Comparison of ENCODE assay signal across 37 cellular contexts in genomic region chr7:150759479-150759878, GRCh38. TPM values are rescaled to one million over a fixed set of nuclear protein-coding genes. Genes with fewer than 3 reads are reported as not detected.
DNase-seq lines count a peak whose midpoint lies in the region; ATAC-seq, FAIRE-seq and TF ChIP-seq lines count a peak whose summit lies in the region.
"Had no signal": no experiment of that assay in that cellular context is flagged by ENCODE, and none has a peak within 500 bp of the region (broad histone marks: within the 10 kb centered on the region; RNA-seq: fewer than 3 reads in every experiment).

No MANE protein-coding gene starts in this region.

- H3K27ac ChIP-seq in liver (ENCODE audit: low read depth in 1 of 2, low read length in 2 of 2) (no peak overlapping the region), HepG2 (ENCODE audit: extremely low read length, insufficient read depth, low read length) (no peak overlapping the region), K562 (ENCODE audit: extremely low read depth, low read depth, low read length) (no peak overlapping the region), Karpas-422 (ENCODE audit: low read length) (no peak overlapping the region)
- H3K27ac ChIP-seq: 22Rv1; A549; BLaER1; BLaER1 treated with 17β-estradiol and CSF1 and Interleukin-3, amounts not matched to agents 10 nM and 100 nM; C4-2B had no signal

- in situ Hi-C loops in HepG2 (cut with HindIII; ENCODE audit: extremely low pct_ligation_motif_present, low pct_unique_long_range_greater_than_20kb) (loop anchor here (5.0 to 25.0 kb wide), 2 partner anchors 312 to 472 kb away; no protein-coding TSS in a partner anchor), K562 (cut with MboI) (loop anchor here (25.0 kb wide), 1 partner anchor 472 kb away; no protein-coding TSS in a partner anchor)

- no peaks in the 10 kb centered on the region for H3K9me2 ChIP-seq in Karpas-422 (replicated peaks; ENCODE audit: insufficient read depth, low read length)

- POLR2A ChIA-PET in HepG2 (lab: Yijun Ruan, JAX): no interaction called here
- POLR2A ChIA-PET in K562 (lab: Yijun Ruan, JAX): interaction anchor here (0.6 to 1.0 kb wide), 2 partner anchors 13 to 18 kb away, joined by 3 read pairs; no protein-coding TSS in a partner anchor

- H3K4me2 ChIP-seq in HepG2 (ENCODE audit: low read depth, low read length) (no peak overlapping the region), K562 (ENCODE audit: insufficient read depth, low read length) (no peak overlapping the region), Karpas-422 (ENCODE audit: low read depth, low read length, poor library complexity, severe bottlenecking) (no peak overlapping the region)
- H3K4me2 ChIP-seq: A549; BLaER1; BLaER1 treated with 17β-estradiol and CSF1 and Interleukin-3, amounts not matched to agents 10 nM and 100 nM had no signal

- H3K27me3 ChIP-seq in liver (ENCODE audit: control insufficient read depth in 4 of 4, insufficient read depth in 4 of 4, low read length in 3 of 4) (no peaks in the 10 kb centered on the region), HepG2 (ENCODE audit: control insufficient read depth in 1 of 2, insufficient read depth in 2 of 2, low read length in 2 of 2) (no peaks in the 10 kb centered on the region), K562 (ENCODE audit: control insufficient read depth in 2 of 2, insufficient read depth in 2 of 2, low read length in 2 of 2) (0 out of 5 replicates have a peak, but pooled peaks cover 0 to 5% of the 10 kb centered on the region in 2 experiments), Karpas-422 (ENCODE audit: low read length) (no peaks in the 10 kb centered on the region)
- H3K27me3 ChIP-seq: BE2C; BLaER1; BLaER1 treated with 17β-estradiol and CSF1 and Interleukin-3, amounts not matched to agents 10 nM and 100 nM had no signal

- TF ChIP-seq RAD21 in liver (IDR thresholded peaks at IDR 0.05) (no peak), HepG2 (CRISPR knock-in tag; IDR thresholded peaks at IDR 0.05) (no peak), K562 (CRISPR knock-in tag; conservative IDR thresholded peaks at IDR 0.05 in 1 of 2, IDR thresholded peaks at IDR 0.05 in 1 of 2) (no peak)

- no TSS peak for BruUV-seq in HepG2 (replicated peaks; lab: Mats Ljungman, UMichigan)
- no TSS peak for BruUV-seq in K562 (replicated peaks; lab: Mats Ljungman, UMichigan)

- intact Hi-C loops in HepG2 (cut with micrococcal nuclease; ENCODE audit: unreplicated experiment): no loop called here
- intact Hi-C loops in K562 (cut with micrococcal nuclease): loop anchor here (5.0 to 10.0 kb wide), 3 partner anchors 235 to 472 kb away; no protein-coding TSS in a partner anchor

- H3K4me3 ChIP-seq in liver (ENCODE audit: low read depth in 1 of 3, low read length in 3 of 3): no peak overlapping the region
- H3K4me3 ChIP-seq in HepG2 (replicated peaks in 1 of 3; ENCODE audit: insufficient read depth in 1 of 3, low read depth in 2 of 3, low read length in 3 of 3): no peak overlapping the region
- no peak overlapping the region for H3K4me3 ChIP-seq in K562
- H3K4me3 ChIP-seq in Karpas-422 (ENCODE audit: low read length): no peak overlapping the region
- H3K4me3 ChIP-seq: A549; BLaER1; BLaER1 treated with 17β-estradiol and CSF1 and Interleukin-3, amounts not matched to agents 10 nM and 100 nM had no signal

- H4K20me1 ChIP-seq in HepG2 (ENCODE audit: insufficient read depth, low read length) (no peaks in the 10 kb centered on the region), K562 (replicated peaks; ENCODE audit: control insufficient read depth, insufficient read depth, low read length) (no peaks in the 10 kb centered on the region), Karpas-422 (ENCODE audit: insufficient read depth, low read depth, low read length) (no peaks in the 10 kb centered on the region)
- H4K20me1 ChIP-seq: BLaER1; BLaER1 treated with 17β-estradiol and CSF1 and Interleukin-3, amounts not matched to agents 10 nM and 100 nM had no signal

- H3K36me3 ChIP-seq in liver (ENCODE audit: control insufficient read depth in 4 of 4, insufficient read depth in 3 of 4, low read depth in 1 of 4, low read length in 3 of 4) (no peaks in the 10 kb centered on the region), HepG2 (replicated peaks in 1 of 2; ENCODE audit: control insufficient read depth in 1 of 2, insufficient read depth in 2 of 2, low read length in 2 of 2) (no peaks in the 10 kb centered on the region), K562 (ENCODE audit: control insufficient read depth, insufficient read depth, low read length) (no peaks in the 10 kb centered on the region), Karpas-422 (ENCODE audit: insufficient read depth, low read length) (no peaks in the 10 kb centered on the region)
- H3K36me3 ChIP-seq: BE2C; BLaER1; BLaER1 treated with 17β-estradiol and CSF1 and Interleukin-3, amounts not matched to agents 10 nM and 100 nM had no signal

- H3K9me3 ChIP-seq in liver (ENCODE audit: control insufficient read depth in 4 of 4, low read length in 3 of 4): no peaks in the 10 kb centered on the region
- no peaks in the 10 kb centered on the region for H3K9me3 ChIP-seq in HepG2 (ENCODE audit: low read length)
- no peaks in the 10 kb centered on the region for H3K9me3 ChIP-seq in K562 (replicated peaks; ENCODE audit: control insufficient read depth, insufficient read depth, low read depth, low read length)
- H3K9me3 ChIP-seq in Karpas-422 (ENCODE audit: low read length): no peaks in the 10 kb centered on the region
- H3K9me3 ChIP-seq: A549, BE2C, Caco-2 had no signal

- no peak overlapping the region for H3K9ac ChIP-seq in liver (ENCODE audit: low read depth in 1 of 2, low read length in 2 of 2)
- H3K9ac ChIP-seq in HepG2 (ENCODE audit: insufficient read depth, low read depth, low read length): no peak overlapping the region
- H3K9ac ChIP-seq in K562 (ENCODE audit: insufficient read depth in 1 of 2, low read depth in 2 of 2, low read length in 2 of 2): no peak overlapping the region
- no peak overlapping the region for H3K9ac ChIP-seq in Karpas-422 (ENCODE audit: low read length)
- H3K9ac ChIP-seq: BLaER1; BLaER1 treated with 17β-estradiol and CSF1 and Interleukin-3, amounts not matched to agents 10 nM and 100 nM had no signal

- ATAC-seq in HepG2 (no peak), K562 (no peak)
- ATAC-seq: A549; CD8-positive, alpha-beta T cell had no signal

- TF ChIP-seq EP300 in HepG2 (IDR thresholded peaks at IDR 0.05; ENCODE audit: low read depth in 2 of 2, low read length in 2 of 2) (no peak), HepG2 (CRISPR knock-in tag; IDR thresholded peaks at IDR 0.05; ENCODE audit: borderline replicate concordance) (no peak), K562 (IDR thresholded peaks at IDR 0.05; ENCODE audit: low read length) (no peak)

- TF ChIP-seq CTCF in liver (IDR thresholded peaks at IDR 0.05; ENCODE audit: low read depth, low read length, missing input control) (no peak), HepG2 (CRISPR knock-in tag; IDR thresholded peaks at IDR 0.05) (no peak), K562 (IDR thresholded peaks at IDR 0.05 in 2 of 3, conservative IDR thresholded peaks at IDR 0.05 in 1 of 3; ENCODE audit: insufficient read depth in 2 of 3, low read depth in 1 of 3, low read length in 3 of 3) (no peak)

- H3K4me1 ChIP-seq in liver (ENCODE audit: control insufficient read depth in 4 of 4, insufficient read depth in 4 of 4, low read length in 3 of 4) (peaks cover 2 to 13% (median 6%) of the 10 kb centered on the region in 4 donors), HepG2 (ENCODE audit: insufficient read depth, low read length) (no peaks in the 10 kb centered on the region), K562 (replicated peaks in 1 of 2; ENCODE audit: control insufficient read depth in 2 of 2, insufficient read depth in 2 of 2, low read length in 2 of 2) (no peaks in the 10 kb centered on the region), Karpas-422 (ENCODE audit: low read length) (no peaks in the 10 kb centered on the region)
- H3K4me1 ChIP-seq: A549, BE2C, Caco-2 had no signal

- WGBS in liver: 68% methylated on average over 1 of the region's 1 CpG
- 0% methylated on average over 1 of the region's 1 CpG for WGBS in HepG2 (ENCODE audit: low lambda C conversion rate)
- 0% methylated on average over 1 of the region's 1 CpG for WGBS in K562 (ENCODE audit: insufficient coverage, low coverage, missing lambda C conversion rate)

- TF ChIP-seq POLR2A in HepG2 (IDR thresholded peaks at IDR 0.05; ENCODE audit: insufficient read depth in 1 of 2, low read depth in 2 of 2, low read length in 2 of 2): no peak
- TF ChIP-seq POLR2A in K562 (conservative IDR thresholded peaks at IDR 0.05): no peak

- DNase-seq in HepG2 (ENCODE audit: low spot score) (no peak), K562 (ENCODE audit: extremely low read depth in 1 of 4, low spot score in 3 of 4) (no peak), Karpas-422 (no peak)
- no peak for DNase-seq in activated CD4-positive, CD25-positive, alpha-beta regulatory T cell treated with anti-CD3 and anti-CD28 coated beads, Interleukin-2, amount 50 U/mL, for 72 hours
- DNase-seq: 8988T; ACHN; AML-193; BE2C; C1 segment of cervical spinal cord; Caco-2; Calu3; CD4-positive, alpha-beta memory T cell; CD4-positive, alpha-beta T cell; CD4-positive, CD25-positive, alpha-beta regulatory T cell; CD8-positive, alpha-beta memory T cell; CD8-positive, alpha-beta T cell; COR-L47; DMS 273 treated with DMSO at 0.1 percent for 48 hours; DMS153; DMS53; DMS79; DMS79 treated with DMSO at 0.1 percent for 48 hours; DND-41; EL had no signal

- FAIRE-seq in HepG2 (lab: Jason Lieb, UNC) (no peak), A204.1 (lab: Jason Lieb, UNC) (peak; percentile 16), K562 (lab: Jason Lieb, UNC) (peak; percentile 51)
- FAIRE-seq: A549, D721Med had no signal

- H3K79me2 ChIP-seq in HepG2 (ENCODE audit: insufficient read depth, low read length) (no peaks in the 10 kb centered on the region), K562 (ENCODE audit: control insufficient read depth, insufficient read depth, low read length) (no peaks in the 10 kb centered on the region), Karpas-422 (ENCODE audit: low read length) (no peaks in the 10 kb centered on the region)

- H2AFZ ChIP-seq in HepG2 (ENCODE audit: low read length) (no peak overlapping the region), K562 (ENCODE audit: low read depth, low read length) (no peak overlapping the region), Karpas-422 (ENCODE audit: low read length) (no peak overlapping the region)

- CTCF ChIA-PET in HepG2 (lab: Yijun Ruan, JAX; ENCODE audit: low intra/inter-chr PET ratio, low total read pairs) (no interaction called here), K562 (lab: Yijun Ruan, JAX; ENCODE audit: low intra/inter-chr PET ratio) (no interaction called here)

- no peaks in the 10 kb centered on the region for H3K9me1 ChIP-seq in K562 (ENCODE audit: control insufficient read depth, insufficient read depth, low read length)

RNA-seq across cellular contexts. Expression of gene GIMAP5, which starts 22.3 kb away (rescaled TPM):
- total RNA-seq in liver (10 to 100 TPM; 11.1 to 20.6 TPM), HepG2 (2016; rRNA removed; fragmentation: Illumina TruSeq; extraction: Trizol) (not detected in 2 replicates), K562 (2014; rRNA removed) (not detected in 2 replicates), K562 (2014; rRNA removed; fragmentation: Illumina TruSeq; extraction: Trizol) (not detected in 2 replicates), K562 (2015; rRNA removed; fragmentation: Illumina TruSeq; extraction: Trizol) (not detected in 2 replicates), K562 (2021) (0.35 and 0.51 TPM in 2 replicates)
- polyA plus RNA-seq in liver (10 to 100 TPM in 1 of 2 donors, 1 to 10 TPM in 1; 9.7 to 13.0 TPM), HepG2 (2011; rRNA removed) (not detected in 2 replicates), K562 (2011; rRNA removed) (not detected in 2 replicates), K562 (2014; fragmentation: Illumina TruSeq; extraction: Trizol) (not detected in 2 replicates), K562 (2014; fragmentation: Nextera tagmentation; extraction: Ambion mirVana) (not detected), K562 (2014; rRNA removed) (not detected in 2 replicates)
- total RNA-seq in HepG2 (2016; cell fraction: cytosol; rRNA removed; fragmentation: Illumina TruSeq; extraction: Trizol; ENCODE audit: low read depth): not detected in 2 replicates
- total RNA-seq in HepG2 (2016; cell fraction: insoluble cytoplasmic fraction; rRNA removed; fragmentation: Illumina TruSeq; extraction: Trizol): not detected in 2 replicates
- not detected in 2 replicates for total RNA-seq in HepG2 (2016; cell fraction: membrane; rRNA removed; fragmentation: Illumina TruSeq; extraction: Trizol)
- total RNA-seq in HepG2 (2016; cell fraction: nucleus; rRNA removed; fragmentation: Illumina TruSeq; extraction: Trizol): not detected in 2 replicates
- not detected in 2 replicates for polyA plus RNA-seq in HepG2 (2011; cell fraction: cytosol; rRNA removed)
- polyA plus RNA-seq in HepG2 (2011; cell fraction: nucleus; rRNA removed): not detected in 2 replicates
- polyA plus RNA-seq in HepG2 (2012): not detected in 2 replicates
- polyA plus RNA-seq in HepG2 (2016; cell fraction: cytosol; fragmentation: Illumina TruSeq; extraction: Trizol; ENCODE audit: low read depth): not detected in 2 replicates
- polyA plus RNA-seq in HepG2 (2016; cell fraction: insoluble cytoplasmic fraction; fragmentation: Illumina TruSeq; extraction: Trizol; ENCODE audit: low read depth): not detected in 2 replicates
- polyA plus RNA-seq in HepG2 (2016; cell fraction: membrane; fragmentation: Illumina TruSeq; extraction: Trizol; ENCODE audit: low read depth): not detected in 2 replicates
- not detected in 2 replicates for polyA plus RNA-seq in HepG2 (2016; cell fraction: nucleus; fragmentation: Illumina TruSeq; extraction: Trizol; ENCODE audit: insufficient read depth, low read depth)
- not detected in 2 replicates for polyA minus RNA-seq in HepG2 (2011; rRNA and poly(A)+ RNA removed; ENCODE audit: low replicate concordance)
- not detected in 2 replicates for polyA minus RNA-seq in HepG2 (2011; cell fraction: cytosol; rRNA and poly(A)+ RNA removed)
- polyA minus RNA-seq in HepG2 (2011; cell fraction: nucleus; rRNA and poly(A)+ RNA removed): not detected in 2 replicates
- total RNA-seq in K562 (2011; cell fraction: chromatin; rRNA removed; ENCODE audit: low replicate concordance): not detected in 2 replicates
- not detected in 2 replicates for total RNA-seq in K562 (2011; cell fraction: nucleolus; rRNA removed)
- not detected in 2 replicates for total RNA-seq in K562 (2011; cell fraction: nucleoplasm; rRNA removed)
- not detected in 2 replicates for polyA plus RNA-seq in K562 (2011; cell fraction: cytosol; rRNA removed)
- not detected in 2 replicates for polyA plus RNA-seq in K562 (2011; cell fraction: nucleus; rRNA removed)
- 0.48 TPM in 1 of 2 replicates, not detected in the other for polyA plus RNA-seq in K562 (2012)
- polyA minus RNA-seq in K562 (2011; rRNA and poly(A)+ RNA removed): not detected in 2 replicates
- polyA minus RNA-seq in K562 (2011; cell fraction: cytosol; rRNA and poly(A)+ RNA removed): not detected in 2 replicates
- polyA minus RNA-seq in K562 (2011; cell fraction: nucleus; rRNA and poly(A)+ RNA removed): not detected in 2 replicates
- total RNA-seq in Karpas-422 (2014; rRNA removed; shearing (Covaris generic); ENCODE audit: low replicate concordance): not detected in 2 replicates
- total RNA-seq: A172, Caco-2, Calu3 had no signal
- polyA plus RNA-seq: A549, AG04450, BJ had no signal

RNA-seq across cellular contexts. Expression of gene TMEM176B, which starts 40.7 kb away (rescaled TPM):
- total RNA-seq in liver (1,000 to 10,000 TPM in 1 of 2 donors, 100 to 1,000 TPM in 1; 382 to 1,041 TPM), HepG2 (2016; rRNA removed; fragmentation: Illumina TruSeq; extraction: Trizol) (not detected in 2 replicates), K562 (2014; rRNA removed) (not detected in 2 replicates), K562 (2014; rRNA removed; fragmentation: Illumina TruSeq; extraction: Trizol) (not detected in 2 replicates), K562 (2015; rRNA removed; fragmentation: Illumina TruSeq; extraction: Trizol) (0.15 TPM in 1 of 2 replicates, not detected in the other), K562 (2021) (0.60 and 0.76 TPM in 2 replicates)
- polyA plus RNA-seq in liver (1,000 to 10,000 TPM in 1 of 2 donors, 100 to 1,000 TPM in 1; 957 to 1,317 TPM), HepG2 (2011; rRNA removed) (not detected in 2 replicates), K562 (2011; rRNA removed) (not detected in 2 replicates), K562 (2014; fragmentation: Illumina TruSeq; extraction: Trizol) (not detected in 2 replicates), K562 (2014; fragmentation: Nextera tagmentation; extraction: Ambion mirVana) (not detected), K562 (2014; rRNA removed) (0.19 TPM in 1 of 2 replicates, not detected in the other)
- not detected in 2 replicates for total RNA-seq in HepG2 (2016; cell fraction: cytosol; rRNA removed; fragmentation: Illumina TruSeq; extraction: Trizol; ENCODE audit: low read depth)
- not detected in 2 replicates for total RNA-seq in HepG2 (2016; cell fraction: insoluble cytoplasmic fraction; rRNA removed; fragmentation: Illumina TruSeq; extraction: Trizol)
- total RNA-seq in HepG2 (2016; cell fraction: membrane; rRNA removed; fragmentation: Illumina TruSeq; extraction: Trizol): not detected in 2 replicates
- total RNA-seq in HepG2 (2016; cell fraction: nucleus; rRNA removed; fragmentation: Illumina TruSeq; extraction: Trizol): not detected in 2 replicates
- polyA plus RNA-seq in HepG2 (2011; cell fraction: cytosol; rRNA removed): not detected in 2 replicates
- polyA plus RNA-seq in HepG2 (2011; cell fraction: nucleus; rRNA removed): not detected in 2 replicates
- polyA plus RNA-seq in HepG2 (2012): not detected in 2 replicates
- polyA plus RNA-seq in HepG2 (2016; cell fraction: cytosol; fragmentation: Illumina TruSeq; extraction: Trizol; ENCODE audit: low read depth): not detected in 2 replicates
- not detected in 2 replicates for polyA plus RNA-seq in HepG2 (2016; cell fraction: insoluble cytoplasmic fraction; fragmentation: Illumina TruSeq; extraction: Trizol; ENCODE audit: low read depth)
- not detected in 2 replicates for polyA plus RNA-seq in HepG2 (2016; cell fraction: membrane; fragmentation: Illumina TruSeq; extraction: Trizol; ENCODE audit: low read depth)
- not detected in 2 replicates for polyA plus RNA-seq in HepG2 (2016; cell fraction: nucleus; fragmentation: Illumina TruSeq; extraction: Trizol; ENCODE audit: insufficient read depth, low read depth)
- polyA minus RNA-seq in HepG2 (2011; rRNA and poly(A)+ RNA removed; ENCODE audit: low replicate concordance): not detected in 2 replicates
- not detected in 2 replicates for polyA minus RNA-seq in HepG2 (2011; cell fraction: cytosol; rRNA and poly(A)+ RNA removed)
- not detected in 2 replicates for polyA minus RNA-seq in HepG2 (2011; cell fraction: nucleus; rRNA and poly(A)+ RNA removed)
- not detected in 2 replicates for total RNA-seq in K562 (2011; cell fraction: chromatin; rRNA removed; ENCODE audit: low replicate concordance)
- not detected in 2 replicates for total RNA-seq in K562 (2011; cell fraction: nucleolus; rRNA removed)
- total RNA-seq in K562 (2011; cell fraction: nucleoplasm; rRNA removed): not detected in 2 replicates
- polyA plus RNA-seq in K562 (2011; cell fraction: cytosol; rRNA removed): not detected in 2 replicates
- not detected in 2 replicates for polyA plus RNA-seq in K562 (2011; cell fraction: nucleus; rRNA removed)
- 0.21 and 0.69 TPM in 2 replicates for polyA plus RNA-seq in K562 (2012)
- not detected in 2 replicates for polyA minus RNA-seq in K562 (2011; rRNA and poly(A)+ RNA removed)
- polyA minus RNA-seq in K562 (2011; cell fraction: cytosol; rRNA and poly(A)+ RNA removed): not detected in 2 replicates
- not detected in 2 replicates for polyA minus RNA-seq in K562 (2011; cell fraction: nucleus; rRNA and poly(A)+ RNA removed)
- not detected in 2 replicates for total RNA-seq in Karpas-422 (2014; rRNA removed; shearing (Covaris generic); ENCODE audit: low replicate concordance)
- total RNA-seq: A172; CD4-positive, alpha-beta T cell; CD4-positive, CD25-positive, alpha-beta regulatory T cell; CD8-positive, alpha-beta T cell had no signal
- polyA plus RNA-seq: BJ; CD4-positive, alpha-beta memory T cell; CD8-positive, alpha-beta memory T cell had no signal

RNA-seq across cellular contexts. Expression of gene TMEM176A, which starts 41.1 kb away (rescaled TPM):
- total RNA-seq in liver: 100 to 1,000 TPM; 346 to 404 TPM
- 100 to 1,000 TPM; 675 to 703 TPM for polyA plus RNA-seq in liver
- total RNA-seq in HepG2 (2016; rRNA removed; fragmentation: Illumina TruSeq; extraction: Trizol): not detected in 2 replicates
- not detected in 2 replicates for total RNA-seq in HepG2 (2016; cell fraction: cytosol; rRNA removed; fragmentation: Illumina TruSeq; extraction: Trizol; ENCODE audit: low read depth)
- total RNA-seq in HepG2 (2016; cell fraction: insoluble cytoplasmic fraction; rRNA removed; fragmentation: Illumina TruSeq; extraction: Trizol): not detected in 2 replicates
- total RNA-seq in HepG2 (2016; cell fraction: membrane; rRNA removed; fragmentation: Illumina TruSeq; extraction: Trizol): not detected in 2 replicates
- not detected in 2 replicates for total RNA-seq in HepG2 (2016; cell fraction: nucleus; rRNA removed; fragmentation: Illumina TruSeq; extraction: Trizol)
- not detected in 2 replicates for polyA plus RNA-seq in HepG2 (2011; rRNA removed)
- not detected in 2 replicates for polyA plus RNA-seq in HepG2 (2011; cell fraction: cytosol; rRNA removed)
- not detected in 2 replicates for polyA plus RNA-seq in HepG2 (2011; cell fraction: nucleus; rRNA removed)
- polyA plus RNA-seq in HepG2 (2012): not detected in 2 replicates
- not detected in 2 replicates for polyA plus RNA-seq in HepG2 (2016; cell fraction: cytosol; fragmentation: Illumina TruSeq; extraction: Trizol; ENCODE audit: low read depth)
- not detected in 2 replicates for polyA plus RNA-seq in HepG2 (2016; cell fraction: insoluble cytoplasmic fraction; fragmentation: Illumina TruSeq; extraction: Trizol; ENCODE audit: low read depth)
- not detected in 2 replicates for polyA plus RNA-seq in HepG2 (2016; cell fraction: membrane; fragmentation: Illumina TruSeq; extraction: Trizol; ENCODE audit: low read depth)
- not detected in 2 replicates for polyA plus RNA-seq in HepG2 (2016; cell fraction: nucleus; fragmentation: Illumina TruSeq; extraction: Trizol; ENCODE audit: insufficient read depth, low read depth)
- polyA minus RNA-seq in HepG2 (2011; rRNA and poly(A)+ RNA removed; ENCODE audit: low replicate concordance): not detected in 2 replicates
- polyA minus RNA-seq in HepG2 (2011; cell fraction: cytosol; rRNA and poly(A)+ RNA removed): not detected in 2 replicates
- not detected in 2 replicates for polyA minus RNA-seq in HepG2 (2011; cell fraction: nucleus; rRNA and poly(A)+ RNA removed)
- total RNA-seq in K562 (2011; cell fraction: chromatin; rRNA removed; ENCODE audit: low replicate concordance): not detected in 2 replicates
- total RNA-seq in K562 (2011; cell fraction: nucleolus; rRNA removed): not detected in 2 replicates
- total RNA-seq in K562 (2011; cell fraction: nucleoplasm; rRNA removed): not detected in 2 replicates
- not detected in 2 replicates for total RNA-seq in K562 (2014; rRNA removed)
- not detected in 2 replicates for total RNA-seq in K562 (2014; rRNA removed; fragmentation: Illumina TruSeq; extraction: Trizol)
- total RNA-seq in K562 (2015; rRNA removed; fragmentation: Illumina TruSeq; extraction: Trizol): not detected in 2 replicates
- 0.31 TPM in 1 of 2 replicates, not detected in the other for total RNA-seq in K562 (2021)
- not detected in 2 replicates for polyA plus RNA-seq in K562 (2011; rRNA removed)
- polyA plus RNA-seq in K562 (2011; cell fraction: cytosol; rRNA removed): 0.04 TPM in 1 of 2 replicates, not detected in the other
- 0.27 TPM in 1 of 2 replicates, not detected in the other for polyA plus RNA-seq in K562 (2011; cell fraction: nucleus; rRNA removed)
- 0.27 and 0.32 TPM in 2 replicates for polyA plus RNA-seq in K562 (2012)
- polyA plus RNA-seq in K562 (2014; fragmentation: Illumina TruSeq; extraction: Trizol): not detected in 2 replicates
- not detected for polyA plus RNA-seq in K562 (2014; fragmentation: Nextera tagmentation; extraction: Ambion mirVana)
- polyA plus RNA-seq in K562 (2014; rRNA removed): not detected in 2 replicates
- polyA minus RNA-seq in K562 (2011; rRNA and poly(A)+ RNA removed): not detected in 2 replicates
- not detected in 2 replicates for polyA minus RNA-seq in K562 (2011; cell fraction: cytosol; rRNA and poly(A)+ RNA removed)
- polyA minus RNA-seq in K562 (2011; cell fraction: nucleus; rRNA and poly(A)+ RNA removed): not detected in 2 replicates
- not detected in 2 replicates for total RNA-seq in Karpas-422 (2014; rRNA removed; shearing (Covaris generic); ENCODE audit: low replicate concordance)
- total RNA-seq: A172; B cell; CD4-positive, alpha-beta T cell; CD4-positive, CD25-positive, alpha-beta regulatory T cell had no signal
- polyA plus RNA-seq: BJ; CD8-positive, alpha-beta memory T cell had no signal

RNA-seq across cellular contexts. Expression of gene GIMAP1, which starts 43.1 kb away (rescaled TPM):
- total RNA-seq in liver (1 to 10 TPM; 2.3 to 3.8 TPM), HepG2 (2016; rRNA removed; fragmentation: Illumina TruSeq; extraction: Trizol) (not detected in 2 replicates), K562 (2014; rRNA removed) (not detected in 2 replicates), K562 (2014; rRNA removed; fragmentation: Illumina TruSeq; extraction: Trizol) (not detected in 2 replicates), K562 (2015; rRNA removed; fragmentation: Illumina TruSeq; extraction: Trizol) (not detected in 2 replicates), K562 (2021) (0.11 and 0.13 TPM in 2 replicates)
- polyA plus RNA-seq in liver (1 to 10 TPM; 1.5 to 2.8 TPM), HepG2 (2011; rRNA removed) (not detected in 2 replicates), K562 (2011; rRNA removed) (not detected in 2 replicates), K562 (2014; fragmentation: Illumina TruSeq; extraction: Trizol) (not detected in 2 replicates), K562 (2014; fragmentation: Nextera tagmentation; extraction: Ambion mirVana) (not detected), K562 (2014; rRNA removed) (0.04 TPM in 1 of 2 replicates, not detected in the other)
- not detected in 2 replicates for total RNA-seq in HepG2 (2016; cell fraction: cytosol; rRNA removed; fragmentation: Illumina TruSeq; extraction: Trizol; ENCODE audit: low read depth)
- total RNA-seq in HepG2 (2016; cell fraction: insoluble cytoplasmic fraction; rRNA removed; fragmentation: Illumina TruSeq; extraction: Trizol): not detected in 2 replicates
- total RNA-seq in HepG2 (2016; cell fraction: membrane; rRNA removed; fragmentation: Illumina TruSeq; extraction: Trizol): not detected in 2 replicates
- not detected in 2 replicates for total RNA-seq in HepG2 (2016; cell fraction: nucleus; rRNA removed; fragmentation: Illumina TruSeq; extraction: Trizol)
- not detected in 2 replicates for polyA plus RNA-seq in HepG2 (2011; cell fraction: cytosol; rRNA removed)
- not detected in 2 replicates for polyA plus RNA-seq in HepG2 (2011; cell fraction: nucleus; rRNA removed)
- not detected in 2 replicates for polyA plus RNA-seq in HepG2 (2012)
- polyA plus RNA-seq in HepG2 (2016; cell fraction: cytosol; fragmentation: Illumina TruSeq; extraction: Trizol; ENCODE audit: low read depth): not detected in 2 replicates
- polyA plus RNA-seq in HepG2 (2016; cell fraction: insoluble cytoplasmic fraction; fragmentation: Illumina TruSeq; extraction: Trizol; ENCODE audit: low read depth): not detected in 2 replicates
- polyA plus RNA-seq in HepG2 (2016; cell fraction: membrane; fragmentation: Illumina TruSeq; extraction: Trizol; ENCODE audit: low read depth): not detected in 2 replicates
- polyA plus RNA-seq in HepG2 (2016; cell fraction: nucleus; fragmentation: Illumina TruSeq; extraction: Trizol; ENCODE audit: insufficient read depth, low read depth): not detected in 2 replicates
- polyA minus RNA-seq in HepG2 (2011; rRNA and poly(A)+ RNA removed; ENCODE audit: low replicate concordance): not detected in 2 replicates
- not detected in 2 replicates for polyA minus RNA-seq in HepG2 (2011; cell fraction: cytosol; rRNA and poly(A)+ RNA removed)
- polyA minus RNA-seq in HepG2 (2011; cell fraction: nucleus; rRNA and poly(A)+ RNA removed): not detected in 2 replicates
- total RNA-seq in K562 (2011; cell fraction: chromatin; rRNA removed; ENCODE audit: low replicate concordance): not detected in 2 replicates
- not detected in 2 replicates for total RNA-seq in K562 (2011; cell fraction: nucleolus; rRNA removed)
- not detected in 2 replicates for total RNA-seq in K562 (2011; cell fraction: nucleoplasm; rRNA removed)
- 0.03 TPM in 1 of 2 replicates, not detected in the other for polyA plus RNA-seq in K562 (2011; cell fraction: cytosol; rRNA removed)
- polyA plus RNA-seq in K562 (2011; cell fraction: nucleus; rRNA removed): not detected in 2 replicates
- polyA plus RNA-seq in K562 (2012): not detected in 2 replicates
- polyA minus RNA-seq in K562 (2011; rRNA and poly(A)+ RNA removed): not detected in 2 replicates
- not detected in 2 replicates for polyA minus RNA-seq in K562 (2011; cell fraction: cytosol; rRNA and poly(A)+ RNA removed)
- not detected in 2 replicates for polyA minus RNA-seq in K562 (2011; cell fraction: nucleus; rRNA and poly(A)+ RNA removed)
- total RNA-seq in Karpas-422 (2014; rRNA removed; shearing (Covaris generic); ENCODE audit: low replicate concordance): 0.07 TPM in 1 of 2 replicates, not detected in the other
- total RNA-seq: A172, A673, Caco-2, Calu3 had no signal
- polyA plus RNA-seq: A549, AG04450, BJ had no signal

Comparison
In these comparisons a context has a peak if more than half of its experiments do, and no peak if none do; other contexts are left out.
1. RNA of gene GIMAP5, which starts 22.3 kb away (total RNA-seq): 11.1 to 20.6 TPM in liver; 0.35 to 0.51 TPM in K562, not detected in Karpas-422 and not detected in HepG2; every median in the first group is over 4 times any median in the second.
2. RNA of gene TMEM176B, which starts 40.7 kb away (total RNA-seq): 382 to 1,041 TPM in liver; 0.15 to 0.76 TPM in K562, not detected in HepG2 and not detected in Karpas-422; every median in the first group is over 100 times any median in the second.
3. RNA of gene TMEM176A, which starts 41.1 kb away (total RNA-seq): 346 to 404 TPM in liver; not detected in HepG2, 0.31 TPM in K562 and not detected in Karpas-422; every median in the first group is over 100 times any median in the second.